Comparison of ENCODE assay signal across 18 cellular contexts in genomic region chr17:37610971-37611370, GRCh38.
DNase-seq lines count a peak whose midpoint lies in the region; ATAC-seq and TF ChIP-seq lines count a peak whose summit lies in the region.
"Had no signal": no experiment of that assay in that cellular context is flagged by ENCODE, and none has a peak within 500 bp of the region (broad histone marks: within the 10 kb centered on the region; RNA-seq: fewer than 3 reads in every experiment).

No MANE protein-coding gene starts in this region.

- H3K36me3 Mint-ChIP-seq in activated naive CD8-positive, alpha-beta T cell: no peaks in the 10 kb centered on the region
- peaks cover 11% of the 10 kb centered on the region for H3K36me3 Mint-ChIP-seq in activated naive CD8-positive, alpha-beta T cell treated with anti-CD3 and anti-CD28 coated beads, Interleukin-2, amount 50 U/mL, for 24 hours (ENCODE audit: low read depth)
- H3K36me3 Mint-ChIP-seq in stimulated activated memory B cell treated with anti-CD40 and anti-IgM and Interleukin-4, amounts not matched to agents 10 μg/mL and 1 μg/mL and 100 μg/mL, for 72 hours: peaks cover 9% of the 10 kb centered on the region
- peaks cover 23% of the 10 kb centered on the region for H3K36me3 Mint-ChIP-seq in effector memory CD8-positive, alpha-beta T cell (ENCODE audit: insufficient read depth)

- H3K27ac Mint-ChIP-seq in activated naive CD8-positive, alpha-beta T cell: peak overlapping the region; percentile 34
- H3K27ac Mint-ChIP-seq in activated naive CD8-positive, alpha-beta T cell treated with anti-CD3 and anti-CD28 coated beads, Interleukin-2, amount 50 U/mL, for 24 hours: no peak overlapping the region
- peak overlapping the region; percentile 40 for H3K27ac Mint-ChIP-seq in stimulated activated memory B cell treated with anti-CD40 and anti-IgM and Interleukin-4, amounts not matched to agents 10 μg/mL and 1 μg/mL and 100 μg/mL, for 72 hours
- H3K27ac Mint-ChIP-seq in effector memory CD8-positive, alpha-beta T cell: peak overlapping the region in 1 of 2 donors; percentile 2
- H3K27ac Mint-ChIP-seq: endodermal cell; T-helper 1 cell treated with Interleukin-12 subunit alpha and Interleukin-12 subunit beta and Interleukin-4 antibody, amounts not matched to agents 30 μg/mL and 1 μg/mL, for 36 hours had no signal

- H3K9ac ChIP-seq in OCI-LY1 (ENCODE audit: low read length): no peak overlapping the region

- no peak for TF ChIP-seq CTCF in OCI-LY1 (IDR thresholded peaks at IDR 0.05; ENCODE audit: low read length)

- no peaks in the 10 kb centered on the region for H3K27me3 ChIP-seq in OCI-LY1 (ENCODE audit: insufficient read depth, low read length)
- H3K27me3 ChIP-seq: gastrocnemius medialis, thyroid gland had no signal

- peaks cover 19% of the 10 kb centered on the region for H3K79me2 ChIP-seq in OCI-LY1 (ENCODE audit: insufficient read depth, low read length)

- H3K27me3 Mint-ChIP-seq in activated naive CD8-positive, alpha-beta T cell: no peaks in the 10 kb centered on the region
- H3K27me3 Mint-ChIP-seq in activated naive CD8-positive, alpha-beta T cell treated with anti-CD3 and anti-CD28 coated beads, Interleukin-2, amount 50 U/mL, for 24 hours: no peaks in the 10 kb centered on the region
- no peaks in the 10 kb centered on the region for H3K27me3 Mint-ChIP-seq in stimulated activated memory B cell treated with anti-CD40 and anti-IgM and Interleukin-4, amounts not matched to agents 10 μg/mL and 1 μg/mL and 100 μg/mL, for 72 hours
- H3K27me3 Mint-ChIP-seq in effector memory CD8-positive, alpha-beta T cell: no peaks in the 10 kb centered on the region

- no peaks in the 10 kb centered on the region for H4K20me1 ChIP-seq in OCI-LY1 (ENCODE audit: insufficient read depth, low read length)

- no peaks in the 10 kb centered on the region for H3K9me3 ChIP-seq in OCI-LY1 (ENCODE audit: low read length)
- H3K9me3 ChIP-seq: gastrocnemius medialis, thyroid gland had no signal

- no peak overlapping the region for H2AFZ ChIP-seq in OCI-LY1 (ENCODE audit: low read length)
- H2AFZ ChIP-seq: PC-9 had no signal

- no peak overlapping the region for H3K4me2 ChIP-seq in OCI-LY1 (ENCODE audit: low read length)
- H3K4me2 ChIP-seq: PC-9 had no signal

- H3K4me3 ChIP-seq in OCI-LY1 (ENCODE audit: low read depth, low read length, poor library complexity, severe bottlenecking): no peak overlapping the region
- H3K4me3 ChIP-seq: gastrocnemius medialis, PC-9, thyroid gland had no signal

- peaks cover 11% of the 10 kb centered on the region; the same call in 1 of the 2 replicates for H3F3A ChIP-seq in OCI-LY1 (ENCODE audit: insufficient read depth, low read length)

- H3K4me1 Mint-ChIP-seq in activated naive CD8-positive, alpha-beta T cell (ENCODE audit: low read depth): peaks cover 34% of the 10 kb centered on the region
- H3K4me1 Mint-ChIP-seq in activated naive CD8-positive, alpha-beta T cell treated with anti-CD3 and anti-CD28 coated beads, Interleukin-2, amount 50 U/mL, for 24 hours: peaks cover 31% of the 10 kb centered on the region
- H3K4me1 Mint-ChIP-seq in stimulated activated memory B cell treated with anti-CD40 and anti-IgM and Interleukin-4, amounts not matched to agents 10 μg/mL and 1 μg/mL and 100 μg/mL, for 72 hours: peaks cover 18% of the 10 kb centered on the region
- H3K4me1 Mint-ChIP-seq in effector memory CD8-positive, alpha-beta T cell (ENCODE audit: low read depth in 2 of 2): peaks cover 7 to 22% of the 10 kb centered on the region in 2 donors
- H3K4me1 Mint-ChIP-seq: endodermal cell had no signal

- peaks cover 31% of the 10 kb centered on the region; the same call in 1 of the 2 replicates for H3K36me3 ChIP-seq in OCI-LY1 (ENCODE audit: insufficient read depth, low read length)

- no peaks in the 10 kb centered on the region for H3K9me2 ChIP-seq in OCI-LY1 (ENCODE audit: low read depth, low read length)

- H3K4me3 Mint-ChIP-seq in activated naive CD8-positive, alpha-beta T cell: no peak overlapping the region
- no peak overlapping the region for H3K4me3 Mint-ChIP-seq in activated naive CD8-positive, alpha-beta T cell treated with anti-CD3 and anti-CD28 coated beads, Interleukin-2, amount 50 U/mL, for 24 hours
- no peak overlapping the region for H3K4me3 Mint-ChIP-seq in stimulated activated memory B cell treated with anti-CD40 and anti-IgM and Interleukin-4, amounts not matched to agents 10 μg/mL and 1 μg/mL and 100 μg/mL, for 72 hours
- H3K4me3 Mint-ChIP-seq in effector memory CD8-positive, alpha-beta T cell: no peak overlapping the region
- H3K4me3 Mint-ChIP-seq: endodermal cell; T-helper 1 cell treated with Interleukin-12 subunit alpha and Interleukin-12 subunit beta and Interleukin-4 antibody, amounts not matched to agents 30 μg/mL and 1 μg/mL, for 36 hours had no signal

- no peak for ATAC-seq in activated naive CD8-positive, alpha-beta T cell treated with anti-CD3 and anti-CD28 coated beads, Interleukin-2, amount 50 U/mL, for 24 hours
- ATAC-seq in stimulated activated memory B cell treated with anti-CD40 and anti-IgM and Interleukin-4, amounts not matched to agents 10 μg/mL and 1 μg/mL and 100 μg/mL, for 72 hours: no peak
- ATAC-seq in effector memory CD8-positive, alpha-beta T cell (replicated peaks): no peak
- ATAC-seq: gastrocnemius medialis had no signal

- H3K4me1 ChIP-seq in OCI-LY1 (ENCODE audit: insufficient read depth, low read length, severe bottlenecking): peaks cover 24% of the 10 kb centered on the region

- DNase-seq in activated naive CD8-positive, alpha-beta T cell treated with anti-CD3 and anti-CD28 coated beads, Interleukin-2, amount 50 U/mL, for 24 hours: no peak
- DNase-seq in iPS-NIHi11 (ENCODE audit: low spot score) (peak; percentile 17), NCI-H1436 treated with DMSO at 0.1 percent for 48 hours (lab: John Stamatoyannopoulos, UW) (no peak)
- DNase-seq in stimulated activated CD4-positive, alpha-beta T cell treated with anti-CD3 and anti-CD28 coated beads, Interleukin-15, amount 100 ng/mL, for 24 hours: no peak
- DNase-seq in effector memory CD8-positive, alpha-beta T cell: no peak
- DNase-seq: activated CD4-positive, alpha-beta T cell treated with anti-CD3 and anti-CD28 coated beads, Interleukin-2, amount 50 U/mL, for 1 hour; activated gamma-delta T cell treated with Interleukin-2 at 50 U/mL for 16 hours; AML-193; endodermal cell; gastrocnemius medialis; islet precursor cell; NCI-H345; PC-9; thyroid gland had no signal

- peak overlapping the region; percentile 77 for H3K27ac ChIP-seq in OCI-LY1 (ENCODE audit: low read depth, low read length, poor library complexity, severe bottlenecking)
- H3K27ac ChIP-seq: PC-9, thyroid gland had no signal

- H3K9me3 Mint-ChIP-seq in activated naive CD8-positive, alpha-beta T cell (ENCODE audit: low read depth): no peaks in the 10 kb centered on the region
- no peaks in the 10 kb centered on the region for H3K9me3 Mint-ChIP-seq in activated naive CD8-positive, alpha-beta T cell treated with anti-CD3 and anti-CD28 coated beads, Interleukin-2, amount 50 U/mL, for 24 hours
- no peaks in the 10 kb centered on the region for H3K9me3 Mint-ChIP-seq in stimulated activated memory B cell treated with anti-CD40 and anti-IgM and Interleukin-4, amounts not matched to agents 10 μg/mL and 1 μg/mL and 100 μg/mL, for 72 hours
- H3K9me3 Mint-ChIP-seq in effector memory CD8-positive, alpha-beta T cell: no peaks in the 10 kb centered on the region
- H3K9me3 Mint-ChIP-seq: endodermal cell; T-helper 1 cell treated with Interleukin-12 subunit alpha and Interleukin-12 subunit beta and Interleukin-4 antibody, amounts not matched to agents 30 μg/mL and 1 μg/mL, for 36 hours had no signal
